Comparison of ENCODE assay signal across 8 cellular contexts in genomic region chr5:149731617-149732400, GRCh38. TPM values are rescaled to one million over a fixed set of nuclear protein-coding genes. Genes with fewer than 3 reads are reported as not detected.
DNase-seq lines count a peak whose midpoint lies in the region; ATAC-seq, FAIRE-seq and TF ChIP-seq lines count a peak whose summit lies in the region.

No MANE protein-coding gene starts in this region.

- FAIRE-seq in urothelium cell line (lab: Jason Lieb, UNC) = peak; percentile 35

- H3K9ac ChIP-seq in HUES64 (ENCODE audit: low read depth, low read length) = peak overlapping the region; percentile 45; the same call in 1 of the 2 replicates

- H3K4me3 ChIP-seq in HUES64 (ENCODE audit: low read length) (peak overlapping the region; percentile 94), right cardiac atrium (ENCODE audit: low read length) (peak overlapping the region; percentile 76), psoas muscle (peak overlapping the region; percentile 95)

- H3K36me3 ChIP-seq in HUES64 (ENCODE audit: insufficient read depth, low read length) = no peaks in the 10 kb centered on the region
- no peaks in the 10 kb centered on the region for H3K36me3 ChIP-seq in psoas muscle (ENCODE audit: insufficient read depth in 1 of 2, low read depth in 1 of 2)

- ATAC-seq in GM21423 (IDR thresholded peaks at IDR 0.05; ENCODE audit: unreplicated experiment) (peak; percentile 42), right cardiac atrium (peak; percentile 73 to 79), psoas muscle (peak; percentile 61 to 67 (median 66))

- H3K4me1 ChIP-seq in HUES64 (ENCODE audit: insufficient read depth, low read length) (peaks cover 10% of the 10 kb centered on the region), right cardiac atrium (ENCODE audit: control insufficient read depth, insufficient read depth, low read length) (no peaks in the 10 kb centered on the region), psoas muscle (peaks cover 14% of the 10 kb centered on the region)

- DNase-seq in COR-L47 (lab: John Stamatoyannopoulos, UW) (peak; percentile 42), T follicular helper cell (ENCODE audit: low read depth) (peak; percentile 65), amygdala (lab: John Stamatoyannopoulos, UW) (peak in 41 of 56 donors; percentile 22 to 73 (median 52)), right cardiac atrium (peak; percentile 86 to 94 (median 93)), psoas muscle (peak; percentile 87 to 93), urothelium cell line (ENCODE audit: low spot score) (peak; percentile 81)

- no peaks in the 10 kb centered on the region for H3K9me3 ChIP-seq in HUES64 (ENCODE audit: insufficient read depth, low read depth, low read length)
- no peaks in the 10 kb centered on the region for H3K9me3 ChIP-seq in right cardiac atrium (ENCODE audit: control insufficient read depth, low read length)
- no peaks in the 10 kb centered on the region for H3K9me3 ChIP-seq in psoas muscle

- WGBS in HUES64 = under 1% methylated on average over 79 of the region's 79 CpGs
- WGBS in right cardiac atrium = 1% methylated on average over 79 of the region's 79 CpGs
- WGBS in psoas muscle, 3 donors = 1 to 2% (median 1%) methylated on average over 64 to 79 of the region's 79 CpGs

- TF ChIP-seq CTCF in psoas muscle (IDR thresholded peaks at IDR 0.05) = peak; percentile 6

- intact Hi-C loops in right cardiac atrium (cut with DNase I) = loop anchor here in 3 of 4 donors (5.0 to 10.0 kb wide), 2 partner anchors 93 to 95 kb away; no protein-coding TSS in a partner anchor
- intact Hi-C loops in psoas muscle (cut with DNase I) = loop anchor here (1.0 to 2.0 kb wide), 4 partner anchors 67 to 93 kb away; no protein-coding TSS in a partner anchor

- H3K27ac ChIP-seq in HUES64 (ENCODE audit: low read depth, low read length) (no peak overlapping the region; the same call in 1 of the 2 replicates), right cardiac atrium (ENCODE audit: low read length) (peak overlapping the region; percentile 73), psoas muscle (peak overlapping the region; percentile 98)

- peaks cover 35% of the 10 kb centered on the region for H3K27me3 ChIP-seq in HUES64 (ENCODE audit: insufficient read depth, low read length)
- no peaks in the 10 kb centered on the region for H3K27me3 ChIP-seq in right cardiac atrium (ENCODE audit: control insufficient read depth, insufficient read depth)
- no peaks in the 10 kb centered on the region for H3K27me3 ChIP-seq in psoas muscle (ENCODE audit: insufficient read depth in 3 of 3, low read length in 2 of 3)

RNA-seq across cellular contexts. Expression of gene PPARGC1B, which starts 1.7 kb away (rescaled TPM):
- polyA plus RNA-seq in HUES64 (2013, experiment 1 of 2) = 3.6 TPM
- 3.0 TPM for polyA plus RNA-seq in HUES64 (2013, experiment 2 of 2)
- total RNA-seq in right cardiac atrium = 10 to 100 TPM; 11.9 to 17.5 (median 13.6) TPM
- polyA plus RNA-seq in right cardiac atrium = 4.5 TPM
- total RNA-seq in psoas muscle = 1 to 10 TPM; 4.6 to 9.5 (median 6.8) TPM
- 1 to 10 TPM in 2 of 3 donors, under 1 TPM in 1; 0.93 to 3.1 (median 2.1) TPM for polyA plus RNA-seq in psoas muscle

Comparison
In these comparisons a context has a peak if more than half of its experiments do, and no peak if none do; other contexts are left out.
1. DNase-seq: peak in every context shown above with its lines; median percentile 93 in right cardiac atrium; 90 in psoas muscle; 81 in urothelium cell line; 65 in T follicular helper cell; 52 in amygdala; 42 in COR-L47.